ENCODE assay signal across 12 cellular contexts in genomic region chr17:44053130-44053872, GRCh38. TPM values are rescaled to one million over a fixed set of nuclear protein-coding genes. Genes with fewer than 3 reads are reported as not detected.
DNase-seq lines count a peak whose midpoint lies in the region; TF ChIP-seq lines count a peak whose summit lies in the region.
"Had no signal": no experiment of that assay in that cellular context is flagged by ENCODE, and none has a peak within 500 bp of the region (broad histone marks: within the 10 kb centered on the region; RNA-seq: fewer than 3 reads in every experiment).

No MANE protein-coding gene starts in this region.

- WGBS in H9 (ENCODE audit: extremely low coverage, insufficient read length, low lambda C conversion rate), result no CpG with 5 or more reads among the region's 3 CpGs

- no peak overlapping the region for H3T11ph ChIP-seq in H9 (ENCODE audit: low read length)

- peaks cover 16% of the 10 kb centered on the region for H3K79me1 ChIP-seq in H9 (ENCODE audit: insufficient read depth, low read depth, low read length, poor library complexity, severe bottlenecking)

- H3K79me2 ChIP-seq in H9 (ENCODE audit: insufficient read depth, low read length), result peaks cover 24% of the 10 kb centered on the region

- no peak overlapping the region for H2BK120ac ChIP-seq in H9 (ENCODE audit: low read depth, low read length, poor library complexity, severe bottlenecking)

- H3K9me3 ChIP-seq in H9 (ENCODE audit: control insufficient read depth, low read depth, low read length) (no peaks in the 10 kb centered on the region), MG63 (no peaks in the 10 kb centered on the region)
- H3K9me3 ChIP-seq: esophagus squamous epithelium had no signal

- intact Hi-C loops in dendritic cell treated with granulocyte-macrophage colony-stimulating factor and Interleukin-4, amounts not matched to agents 40 ng/mL and 50 ng/mL, for 4 days (cut with micrococcal nuclease), result no loop called here

- no peak overlapping the region for H3K14ac ChIP-seq in H9 (ENCODE audit: insufficient read depth, low read length)

- no peaks in the 10 kb centered on the region for H3K4me1 ChIP-seq in H9 (ENCODE audit: insufficient read depth, low read length)

- no peak overlapping the region for H4K91ac ChIP-seq in H9 (ENCODE audit: insufficient read length, low read depth, low read length)

- no peak overlapping the region for H3K4me2 ChIP-seq in H9 (ENCODE audit: insufficient read depth, insufficient read length, low read length)

- H3K27ac Mint-ChIP-seq in H9, result peak overlapping the region in 2 of 3 experiments; percentile 26 to 59; a peak in 3 of 7 replicates
- peak overlapping the region; percentile 14 for H3K27ac Mint-ChIP-seq in dendritic cell treated with granulocyte-macrophage colony-stimulating factor and Interleukin-4, amounts not matched to agents 40 ng/mL and 50 ng/mL, for 4 days
- H3K27ac Mint-ChIP-seq in nephron progenitor cell, result peak overlapping the region; percentile 73
- H3K27ac Mint-ChIP-seq: activated CD4-positive, alpha-beta T cell treated with anti-CD3 and anti-CD28 coated beads, Interleukin-2, amount 10 ng/mL, durations not matched to agents 24 days and 14 days had no signal

- TF ChIP-seq CTCF in H9 (conservative IDR thresholded peaks at IDR 0.05) (no peak), nephron progenitor cell (IDR thresholded peaks at IDR 0.05) (no peak)

- H3K4me1 Mint-ChIP-seq in H9 (no peaks in the 10 kb centered on the region), nephron progenitor cell (peaks cover 15% of the 10 kb centered on the region)
- H3K4me1 Mint-ChIP-seq in dendritic cell treated with granulocyte-macrophage colony-stimulating factor and Interleukin-4, amounts not matched to agents 40 ng/mL and 50 ng/mL, for 4 days (ENCODE audit: low read depth), result peaks cover 23% of the 10 kb centered on the region

- no peaks in the 10 kb centered on the region for H3K23me2 ChIP-seq in H9 (ENCODE audit: insufficient read length, low read depth, low read length, poor library complexity, severe bottlenecking)

- H3K36me3 ChIP-seq in MG63, result peaks cover 87% of the 10 kb centered on the region

- no peak overlapping the region for H2BK20ac ChIP-seq in H9 (ENCODE audit: low read depth, low read length, poor library complexity, severe bottlenecking)

- no peak overlapping the region for H2AK5ac ChIP-seq in H9 (ENCODE audit: insufficient read length, low read length)

- H3K56ac ChIP-seq in H9 (ENCODE audit: insufficient read length, low read depth, low read length), result no peak overlapping the region

- H3K36me3 Mint-ChIP-seq in H9 (ENCODE audit: insufficient read depth in 1 of 3, low read depth in 3 of 3) (peaks cover 33 to 78% (median 66%) of the 10 kb centered on the region in 3 experiments), nephron progenitor cell (ENCODE audit: low read depth) (peaks cover 63% of the 10 kb centered on the region)
- peaks cover 94% of the 10 kb centered on the region for H3K36me3 Mint-ChIP-seq in dendritic cell treated with granulocyte-macrophage colony-stimulating factor and Interleukin-4, amounts not matched to agents 40 ng/mL and 50 ng/mL, for 4 days (ENCODE audit: low read depth)

- H3K9me3 Mint-ChIP-seq in H9 (no peaks in the 10 kb centered on the region), nephron progenitor cell (no peaks in the 10 kb centered on the region)
- H3K9me3 Mint-ChIP-seq in dendritic cell treated with granulocyte-macrophage colony-stimulating factor and Interleukin-4, amounts not matched to agents 40 ng/mL and 50 ng/mL, for 4 days, result no peaks in the 10 kb centered on the region
- H3K9me3 Mint-ChIP-seq: activated CD4-positive, alpha-beta T cell treated with anti-CD3 and anti-CD28 coated beads, Interleukin-2, amount 10 ng/mL, durations not matched to agents 24 days and 14 days had no signal

- H2BK5ac ChIP-seq in H9 (ENCODE audit: insufficient read length, low read length), result no peak overlapping the region

- H3K23ac ChIP-seq in H9 (ENCODE audit: insufficient read length, low read depth, low read length), result no peak overlapping the region

- H4K20me1 ChIP-seq in H9 (ENCODE audit: control insufficient read depth, insufficient read depth, insufficient read length), result no peaks in the 10 kb centered on the region

- no peak overlapping the region for H3K4me3 ChIP-seq in MG63
- H3K4me3 ChIP-seq: esophagus squamous epithelium had no signal

- no peak overlapping the region for H4K8ac ChIP-seq in H9 (replicated peaks; ENCODE audit: insufficient read length, low read depth, low read length)

- H3K27ac ChIP-seq in H9 (ENCODE audit: insufficient read length, low read depth, low read length), result no peak overlapping the region
- H3K27ac ChIP-seq: esophagus squamous epithelium had no signal

- DNase-seq in H9 (peak; percentile 17), NCI-H2196 treated with DMSO at 0.1 percent for 48 hours (lab: John Stamatoyannopoulos, UW; ENCODE audit: unreplicated experiment) (peak; percentile 35), nephron progenitor cell (no peak), MG63 (no peak), middle frontal gyrus (ENCODE audit: extremely low spot score, low spot score) (no peak), amygdala (lab: John Stamatoyannopoulos, UW) (no peak)
- DNase-seq: activated CD4-positive, alpha-beta T cell treated with anti-CD3 and anti-CD28 coated beads, Interleukin-2, amount 10 ng/mL, durations not matched to agents 24 days and 14 days; activated effector memory CD4-positive, alpha-beta T cell treated with Interleukin-2 at 50 U/mL for 16 hours; Calu3; esophagus squamous epithelium; NCI-H1436 had no signal

- no peak overlapping the region for H2AFZ ChIP-seq in H9 (ENCODE audit: low read length)

- no peak overlapping the region for H3K18ac ChIP-seq in H9 (ENCODE audit: insufficient read length, low read depth, low read length)

- H3K27me3 ChIP-seq in H9 (ENCODE audit: insufficient read depth, low read length) (no peaks in the 10 kb centered on the region), MG63 (no peaks in the 10 kb centered on the region)
- H3K27me3 ChIP-seq: esophagus squamous epithelium had no signal

- no peak overlapping the region for H2BK15ac ChIP-seq in H9 (ENCODE audit: low read depth, low read length)

- H4K5ac ChIP-seq in H9 (ENCODE audit: insufficient read length, low read depth, low read length), result no peak overlapping the region

- H3K4ac ChIP-seq in H9 (ENCODE audit: low read depth, low read length), result no peak overlapping the region

- no peak overlapping the region for H3K9ac ChIP-seq in H9 (ENCODE audit: extremely low read depth, insufficient read length, low read length)

- no peaks in the 10 kb centered on the region for H3K27me3 Mint-ChIP-seq in H9 (ENCODE audit: low read depth)
- no peaks in the 10 kb centered on the region for H3K27me3 Mint-ChIP-seq in dendritic cell treated with granulocyte-macrophage colony-stimulating factor and Interleukin-4, amounts not matched to agents 40 ng/mL and 50 ng/mL, for 4 days
- H3K27me3 Mint-ChIP-seq in nephron progenitor cell (ENCODE audit: low read depth, poor library complexity), result no peaks in the 10 kb centered on the region
- H3K27me3 Mint-ChIP-seq: activated CD4-positive, alpha-beta T cell treated with anti-CD3 and anti-CD28 coated beads, Interleukin-2, amount 10 ng/mL, durations not matched to agents 24 days and 14 days had no signal

- no peak overlapping the region for H2BK12ac ChIP-seq in H9 (ENCODE audit: insufficient read length, low read depth, low read length)

- H3K4me3 Mint-ChIP-seq in H9 (no peak overlapping the region), nephron progenitor cell (no peak overlapping the region)
- H3K4me3 Mint-ChIP-seq in dendritic cell treated with granulocyte-macrophage colony-stimulating factor and Interleukin-4, amounts not matched to agents 40 ng/mL and 50 ng/mL, for 4 days, result no peak overlapping the region
- H3K4me3 Mint-ChIP-seq: activated CD4-positive, alpha-beta T cell treated with anti-CD3 and anti-CD28 coated beads, Interleukin-2, amount 10 ng/mL, durations not matched to agents 24 days and 14 days had no signal

RNA-seq across cellular contexts. Expression of gene LSM12, which starts 13.2 kb away (rescaled TPM):
- 128 TPM in 2 replicates for total RNA-seq in H9 (2021)
- 107 and 128 TPM in 2 replicates for total RNA-seq in MG63 (2014; rRNA removed; shearing (Covaris generic); ENCODE audit: low replicate concordance)

RNA-seq across cellular contexts. Expression of gene G6PC3, which starts 17.2 kb away (rescaled TPM):
- total RNA-seq in H9 (2021), result 105 and 109 TPM in 2 replicates
- 9.4 and 22.8 TPM in 2 replicates for total RNA-seq in MG63 (2014; rRNA removed; shearing (Covaris generic); ENCODE audit: low replicate concordance)

RNA-seq across cellular contexts. Expression of gene TMEM101, which starts 38.5 kb away (rescaled TPM):
- 18.6 and 21.1 TPM in 2 replicates for total RNA-seq in H9 (2021)
- total RNA-seq in MG63 (2014; rRNA removed; shearing (Covaris generic); ENCODE audit: low replicate concordance), result 33.2 and 56.8 TPM in 2 replicates

RNA-seq across cellular contexts. Expression of gene NAGS, which starts 48.9 kb away (rescaled TPM):
- 3.7 and 4.1 TPM in 2 replicates for total RNA-seq in H9 (2021)
- 1.4 TPM in 1 of 2 replicates, not detected in the other for total RNA-seq in MG63 (2014; rRNA removed; shearing (Covaris generic); ENCODE audit: low replicate concordance)

Comparison
In these comparisons a context has a peak if more than half of its experiments do, and no peak if none do; other contexts are left out.
1. DNase-seq: peak in H9 (single experiment) and NCI-H2196 treated with DMSO at 0.1 percent for 48 hours (single experiment); none in nephron progenitor cell (single experiment), MG63 (single experiment), middle frontal gyrus (single experiment) and amygdala (0 of 56).
2. H3K27ac Mint-ChIP-seq: peak in every context shown above with its lines; median percentile 73 in nephron progenitor cell; 42 in H9; 14 in dendritic cell treated with granulocyte-macrophage colony-stimulating factor and Interleukin-4, amounts not matched to agents 40 ng/mL and 50 ng/mL, for 4 days.